In genomic region chr16:89275284-89275584, GRCh38 we compare ENCODE assay signal across 22 cellular contexts. TPM values are rescaled to one million over a fixed set of nuclear protein-coding genes. Genes with fewer than 3 reads are reported as not detected.
DNase-seq lines count a peak whose midpoint lies in the region; ATAC-seq, FAIRE-seq and TF ChIP-seq lines count a peak whose summit lies in the region.
"Had no signal": no experiment of that assay in that cellular context is flagged by ENCODE, and none has a peak within 500 bp of the region (broad histone marks: within the 10 kb centered on the region; RNA-seq: fewer than 3 reads in every experiment).

No MANE protein-coding gene starts in this region.

- TF ChIP-seq CTCF in GM23338 (conservative IDR thresholded peaks at IDR 0.05; ENCODE audit: low read depth in 2 of 2), result no peak
- no peak for TF ChIP-seq CTCF in K562 (IDR thresholded peaks at IDR 0.05 in 2 of 3, conservative IDR thresholded peaks at IDR 0.05 in 1 of 3; ENCODE audit: insufficient read depth in 2 of 3, low read depth in 1 of 3, low read length in 3 of 3)

- no peak for FAIRE-seq in K562 (lab: Jason Lieb, UNC)
- FAIRE-seq: GM12891 had no signal

- WGBS in K562 (ENCODE audit: insufficient coverage, low coverage, missing lambda C conversion rate), result 84% methylated on average over 8 of the region's 11 CpGs

- no TSS peak for BruUV-seq in K562 (replicated peaks; lab: Mats Ljungman, UMichigan)

- H3K4me2 ChIP-seq in GM23338 (no peak overlapping the region), K562 (ENCODE audit: insufficient read depth, low read length) (no peak overlapping the region)
- H3K4me2 ChIP-seq: KMS-11 had no signal

- intact Hi-C loops in activated naive CD4-positive, alpha-beta T cell treated with anti-CD3 and anti-CD28 coated beads for 36 hours (cut with micrococcal nuclease), result no loop called here
- intact Hi-C loops in K562 (cut with micrococcal nuclease), result no loop called here

- TF ChIP-seq POLR2A in K562 (conservative IDR thresholded peaks at IDR 0.05), result no peak

- no peaks in the 10 kb centered on the region for H3K27me3 Mint-ChIP-seq in activated naive CD4-positive, alpha-beta T cell treated with anti-CD3 and anti-CD28 coated beads, Interleukin-2, amount 50 U/mL, for 24 hours
- H3K27me3 Mint-ChIP-seq in activated naive CD4-positive, alpha-beta T cell treated with anti-CD3 and anti-CD28 coated beads for 36 hours (ENCODE audit: low read depth), result no peaks in the 10 kb centered on the region
- H3K27me3 Mint-ChIP-seq in GM23338 (ENCODE audit: insufficient read depth, low read depth, poor library complexity), result peaks cover 15% of the 10 kb centered on the region
- no peaks in the 10 kb centered on the region for H3K27me3 Mint-ChIP-seq in activated CD8-positive, alpha-beta T cell treated with anti-CD3 and anti-CD28 coated beads, Interleukin-2, amount 10 ng/mL, durations not matched to agents 7 days and 5 days (ENCODE audit: low read depth)
- H3K27me3 Mint-ChIP-seq: CD4-positive, alpha-beta T cell had no signal

- H3K27me3 ChIP-seq in GM23338 (ENCODE audit: insufficient read depth) (no peaks in the 10 kb centered on the region), K562 (ENCODE audit: control insufficient read depth in 2 of 2, insufficient read depth in 2 of 2, low read length in 2 of 2) (no peaks in the 10 kb centered on the region)

- no peak overlapping the region for H3K9ac ChIP-seq in K562 (ENCODE audit: insufficient read depth in 1 of 2, low read depth in 2 of 2, low read length in 2 of 2)
- H3K9ac ChIP-seq: KMS-11 had no signal

- H3K4me1 Mint-ChIP-seq in activated naive CD4-positive, alpha-beta T cell treated with anti-CD3 and anti-CD28 coated beads, Interleukin-2, amount 50 U/mL, for 24 hours, result peaks cover 4% of the 10 kb centered on the region
- H3K4me1 Mint-ChIP-seq in activated naive CD4-positive, alpha-beta T cell treated with anti-CD3 and anti-CD28 coated beads for 36 hours (ENCODE audit: low read depth), result peaks cover 2% of the 10 kb centered on the region
- H3K4me1 Mint-ChIP-seq in GM23338, result no peaks in the 10 kb centered on the region; the same call in 2 of the 3 replicates
- H3K4me1 Mint-ChIP-seq in stimulated activated effector memory CD8-positive, alpha-beta T cell treated with anti-CD3 and anti-CD28 coated beads, Interleukin-12 subunit alpha, Interleukin-12 subunit beta, amount 100 ng/mL, for 72 hours, result peaks cover 13% of the 10 kb centered on the region
- no peaks in the 10 kb centered on the region for H3K4me1 Mint-ChIP-seq in activated CD8-positive, alpha-beta T cell treated with anti-CD3 and anti-CD28 coated beads, Interleukin-2, amount 10 ng/mL, durations not matched to agents 7 days and 5 days (ENCODE audit: low read depth)

- no peaks in the 10 kb centered on the region for H3K9me3 Mint-ChIP-seq in activated naive CD4-positive, alpha-beta T cell treated with anti-CD3 and anti-CD28 coated beads, Interleukin-2, amount 50 U/mL, for 24 hours
- H3K9me3 Mint-ChIP-seq in activated naive CD4-positive, alpha-beta T cell treated with anti-CD3 and anti-CD28 coated beads for 36 hours, result no peaks in the 10 kb centered on the region
- H3K9me3 Mint-ChIP-seq in GM23338, result no peaks in the 10 kb centered on the region
- no peaks in the 10 kb centered on the region for H3K9me3 Mint-ChIP-seq in stimulated activated effector memory CD8-positive, alpha-beta T cell treated with anti-CD3 and anti-CD28 coated beads, Interleukin-12 subunit alpha, Interleukin-12 subunit beta, amount 100 ng/mL, for 72 hours
- H3K9me3 Mint-ChIP-seq in activated CD8-positive, alpha-beta T cell treated with anti-CD3 and anti-CD28 coated beads, Interleukin-2, amount 10 ng/mL, durations not matched to agents 7 days and 5 days (ENCODE audit: insufficient read depth), result no peaks in the 10 kb centered on the region
- H3K9me3 Mint-ChIP-seq: CD4-positive, alpha-beta T cell had no signal

- ATAC-seq in GM23338, result no peak
- no peak for ATAC-seq in K562
- no peak for ATAC-seq in stimulated activated effector memory CD8-positive, alpha-beta T cell treated with anti-CD3 and anti-CD28 coated beads, Interleukin-12 subunit alpha, Interleukin-12 subunit beta, amount 100 ng/mL, for 72 hours
- no peak for ATAC-seq in activated CD8-positive, alpha-beta T cell treated with anti-CD3 and anti-CD28 coated beads, Interleukin-2, amount 10 ng/mL, durations not matched to agents 7 days and 5 days
- ATAC-seq in GM19035 (IDR thresholded peaks at IDR 0.05; ENCODE audit: unreplicated experiment), result no peak
- ATAC-seq: SK-N-SH treated with all-trans-retinoic acid at 6 μM for 48 hours had no signal

- H3F3A ChIP-seq in GM23338 (replicated peaks; ENCODE audit: low read depth), result peaks cover 11% of the 10 kb centered on the region; the same call in 1 of the 2 replicates

- DNase-seq in activated naive CD4-positive, alpha-beta T cell treated with anti-CD3 and anti-CD28 coated beads for 36 hours, result no peak
- DNase-seq in GM23338 (ENCODE audit: low spot score) (no peak), K562 (ENCODE audit: extremely low read depth in 1 of 4, low spot score in 3 of 4) (no peak), NCI-H2196 treated with DMSO at 0.1 percent for 48 hours (lab: John Stamatoyannopoulos, UW; ENCODE audit: unreplicated experiment) (no peak)
- DNase-seq in stimulated activated effector memory CD8-positive, alpha-beta T cell treated with anti-CD3 and anti-CD28 coated beads, Interleukin-12 subunit alpha, Interleukin-12 subunit beta, amount 100 ng/mL, for 72 hours (ENCODE audit: low spot score in 2 of 2), result no peak
- DNase-seq in activated CD8-positive, alpha-beta T cell treated with anti-CD3 and anti-CD28 coated beads, Interleukin-2, amount 10 ng/mL, durations not matched to agents 7 days and 5 days, result no peak
- DNase-seq: 8988T; CD4-positive, alpha-beta T cell; DMS53; EL; HCEC 1CT; NCI-H1694 treated with DMSO at 0.1 percent for 48 hours; NCI-H2227 treated with DMSO at 0.1 percent for 48 hours; NCI-H510A treated with DMSO at 0.1 percent for 48 hours; NCI-H774; OCI-M1; SIG-M5 had no signal

- CTCF ChIA-PET in activated naive CD4-positive, alpha-beta T cell treated with anti-CD3 and anti-CD28 coated beads for 36 hours (lab: Charles Lee), result no interaction called here
- CTCF ChIA-PET in K562 (lab: Yijun Ruan, JAX; ENCODE audit: low intra/inter-chr PET ratio), result no interaction called here
- CTCF ChIA-PET in activated CD8-positive, alpha-beta T cell treated with anti-CD3 and anti-CD28 coated beads, Interleukin-2, amount 10 ng/mL, durations not matched to agents 7 days and 5 days (lab: Charles Lee), result no interaction called here

- no peak overlapping the region for H3K4me3 Mint-ChIP-seq in activated naive CD4-positive, alpha-beta T cell treated with anti-CD3 and anti-CD28 coated beads, Interleukin-2, amount 50 U/mL, for 24 hours
- H3K4me3 Mint-ChIP-seq in activated naive CD4-positive, alpha-beta T cell treated with anti-CD3 and anti-CD28 coated beads for 36 hours, result no peak overlapping the region
- no peak overlapping the region for H3K4me3 Mint-ChIP-seq in GM23338
- H3K4me3 Mint-ChIP-seq in stimulated activated effector memory CD8-positive, alpha-beta T cell treated with anti-CD3 and anti-CD28 coated beads, Interleukin-12 subunit alpha, Interleukin-12 subunit beta, amount 100 ng/mL, for 72 hours, result no peak overlapping the region
- no peak overlapping the region for H3K4me3 Mint-ChIP-seq in activated CD8-positive, alpha-beta T cell treated with anti-CD3 and anti-CD28 coated beads, Interleukin-2, amount 10 ng/mL, durations not matched to agents 7 days and 5 days
- H3K4me3 Mint-ChIP-seq: CD4-positive, alpha-beta T cell had no signal

- POLR2A ChIA-PET in K562 (lab: Yijun Ruan, JAX), result interaction anchor here (0.6 kb wide), 1 partner anchor 24 kb away, joined by 3 read pairs; no protein-coding TSS in a partner anchor
- POLR2A ChIA-PET in activated CD8-positive, alpha-beta T cell treated with anti-CD3 and anti-CD28 coated beads, Interleukin-2, amount 10 ng/mL, durations not matched to agents 7 days and 5 days (lab: Charles Lee), result no interaction called here

- H2AFZ ChIP-seq in GM23338 (no peak overlapping the region), K562 (ENCODE audit: low read depth, low read length) (no peak overlapping the region)

- H3K36me3 ChIP-seq in GM23338 (ENCODE audit: insufficient read depth) (no peaks in the 10 kb centered on the region; the same call in 1 of the 2 replicates), K562 (ENCODE audit: control insufficient read depth, insufficient read depth, low read length) (peaks cover 90% of the 10 kb centered on the region; the same call in 2 of the 3 replicates)

- no peaks in the 10 kb centered on the region for H3K9me3 ChIP-seq in K562 (replicated peaks; ENCODE audit: control insufficient read depth, insufficient read depth, low read depth, low read length)

- H3K79me2 ChIP-seq in GM23338 (replicated peaks; ENCODE audit: insufficient read depth) (peaks cover 15% of the 10 kb centered on the region; the same call in 1 of the 2 replicates), K562 (ENCODE audit: control insufficient read depth, insufficient read depth, low read length) (no peaks in the 10 kb centered on the region; the same call in 1 of the 3 replicates)

- in situ Hi-C loops in K562 (cut with MboI), result no loop called here

- H3K4me3 ChIP-seq in GM23338 (no peak overlapping the region), K562 (no peak overlapping the region)

- H3K27ac ChIP-seq in GM23338 (ENCODE audit: low read depth) (no peak overlapping the region), K562 (ENCODE audit: extremely low read depth, low read depth, low read length) (no peak overlapping the region)
- H3K27ac ChIP-seq: KMS-11 had no signal

- TF ChIP-seq EP300 in K562 (IDR thresholded peaks at IDR 0.05; ENCODE audit: low read length), result no peak

- peaks cover 3% of the 10 kb centered on the region for H3K9me1 ChIP-seq in K562 (ENCODE audit: control insufficient read depth, insufficient read depth, low read length)

- H3K9me2 ChIP-seq in GM23338 (ENCODE audit: insufficient read depth), result no peaks in the 10 kb centered on the region

- no peak for TF ChIP-seq RAD21 in K562 (CRISPR knock-in tag; conservative IDR thresholded peaks at IDR 0.05 in 1 of 2, IDR thresholded peaks at IDR 0.05 in 1 of 2)

- H4K20me1 ChIP-seq in GM23338 (replicated peaks; ENCODE audit: insufficient read depth), result peaks cover 17% of the 10 kb centered on the region; the same call in 1 of the 2 replicates
- no peaks in the 10 kb centered on the region for H4K20me1 ChIP-seq in K562 (replicated peaks; ENCODE audit: control insufficient read depth, insufficient read depth, low read length)

- no peaks in the 10 kb centered on the region for H3K4me1 ChIP-seq in GM23338 (ENCODE audit: insufficient read depth)
- peaks cover 0 to 32% of the 10 kb centered on the region in 2 experiments; a peak in 1 of 5 replicates for H3K4me1 ChIP-seq in K562 (replicated peaks in 1 of 2; ENCODE audit: control insufficient read depth in 2 of 2, insufficient read depth in 2 of 2, low read length in 2 of 2)

- peaks cover 3% of the 10 kb centered on the region for H3K36me3 Mint-ChIP-seq in activated naive CD4-positive, alpha-beta T cell treated with anti-CD3 and anti-CD28 coated beads, Interleukin-2, amount 50 U/mL, for 24 hours
- peaks cover 45% of the 10 kb centered on the region for H3K36me3 Mint-ChIP-seq in activated naive CD4-positive, alpha-beta T cell treated with anti-CD3 and anti-CD28 coated beads for 36 hours (ENCODE audit: low read depth)
- peaks cover 72% of the 10 kb centered on the region for H3K36me3 Mint-ChIP-seq in GM23338 (ENCODE audit: low read depth)
- peaks cover 96% of the 10 kb centered on the region for H3K36me3 Mint-ChIP-seq in stimulated activated effector memory CD8-positive, alpha-beta T cell treated with anti-CD3 and anti-CD28 coated beads, Interleukin-12 subunit alpha, Interleukin-12 subunit beta, amount 100 ng/mL, for 72 hours
- H3K36me3 Mint-ChIP-seq in activated CD8-positive, alpha-beta T cell treated with anti-CD3 and anti-CD28 coated beads, Interleukin-2, amount 10 ng/mL, durations not matched to agents 7 days and 5 days (ENCODE audit: low read depth), result peaks cover 39% of the 10 kb centered on the region

- peak overlapping the region; percentile 55 for H3K27ac Mint-ChIP-seq in activated naive CD4-positive, alpha-beta T cell treated with anti-CD3 and anti-CD28 coated beads, Interleukin-2, amount 50 U/mL, for 24 hours
- no peak overlapping the region for H3K27ac Mint-ChIP-seq in activated naive CD4-positive, alpha-beta T cell treated with anti-CD3 and anti-CD28 coated beads for 36 hours
- peak overlapping the region; percentile 80 for H3K27ac Mint-ChIP-seq in GM23338
- H3K27ac Mint-ChIP-seq in stimulated activated effector memory CD8-positive, alpha-beta T cell treated with anti-CD3 and anti-CD28 coated beads, Interleukin-12 subunit alpha, Interleukin-12 subunit beta, amount 100 ng/mL, for 72 hours, result peak overlapping the region; percentile 87
- H3K27ac Mint-ChIP-seq in activated CD8-positive, alpha-beta T cell treated with anti-CD3 and anti-CD28 coated beads, Interleukin-2, amount 10 ng/mL, durations not matched to agents 7 days and 5 days, result no peak overlapping the region
- H3K27ac Mint-ChIP-seq: CD4-positive, alpha-beta T cell had no signal

RNA-seq across cellular contexts. Expression of gene ZNF778, which starts 57.7 kb away (rescaled TPM):
- 1 to 10 TPM; 3.5 to 3.6 TPM for total RNA-seq in activated naive CD4-positive, alpha-beta T cell treated with anti-CD3 and anti-CD28 coated beads for 36 hours
- 18.1 and 43.4 TPM in 2 replicates for total RNA-seq in GM23338 (2014; rRNA removed; shearing (Covaris generic))
- polyA plus RNA-seq in GM23338 (2016; fragmentation: Nextera tagmentation; extraction: Ambion mirVana) (5.4 and 7.9 TPM in 2 replicates), K562 (2011; rRNA removed) (6.9 and 9.7 TPM in 2 replicates), K562 (2014; fragmentation: Illumina TruSeq; extraction: Trizol) (7.4 and 7.5 TPM in 2 replicates), K562 (2014; fragmentation: Nextera tagmentation; extraction: Ambion mirVana) (under 1 TPM; 0.70 to 0.80 TPM), K562 (2014; rRNA removed) (33.9 and 60.6 TPM in 2 replicates)
- 47.1 and 61.9 TPM in 2 replicates for total RNA-seq in K562 (2011; cell fraction: chromatin; rRNA removed; ENCODE audit: low replicate concordance)
- total RNA-seq in K562 (2011; cell fraction: nucleolus; rRNA removed), result 22.5 and 24.7 TPM in 2 replicates
- total RNA-seq in K562 (2011; cell fraction: nucleoplasm; rRNA removed), result 21.5 and 25.0 TPM in 2 replicates
- total RNA-seq in K562 (2014; rRNA removed) (18.3 and 26.8 TPM in 2 replicates), K562 (2014; rRNA removed; fragmentation: Illumina TruSeq; extraction: Trizol) (7.4 and 8.2 TPM in 2 replicates), K562 (2015; rRNA removed; fragmentation: Illumina TruSeq; extraction: Trizol) (6.4 and 7.5 TPM in 2 replicates), K562 (2021) (12.4 and 14.3 TPM in 2 replicates)
- polyA plus RNA-seq in K562 (2011; cell fraction: cytosol; rRNA removed), result 5.1 and 5.2 TPM in 2 replicates
- polyA plus RNA-seq in K562 (2011; cell fraction: nucleus; rRNA removed), result 12.6 and 18.5 TPM in 2 replicates
- 6.3 and 7.9 TPM in 2 replicates for polyA plus RNA-seq in K562 (2012)
- polyA minus RNA-seq in K562 (2011; rRNA and poly(A)+ RNA removed), result 16.9 and 19.1 TPM in 2 replicates
- 7.0 and 9.8 TPM in 2 replicates for polyA minus RNA-seq in K562 (2011; cell fraction: cytosol; rRNA and poly(A)+ RNA removed)
- 9.3 and 12.1 TPM in 2 replicates for polyA minus RNA-seq in K562 (2011; cell fraction: nucleus; rRNA and poly(A)+ RNA removed)
- 1 to 10 TPM; 4.9 to 7.4 TPM for total RNA-seq in activated CD8-positive, alpha-beta T cell treated with anti-CD3 and anti-CD28 coated beads, Interleukin-2, amount 10 ng/mL, durations not matched to agents 7 days and 5 days

Comparison
In these comparisons a context has a peak if more than half of its experiments do, and no peak if none do; other contexts are left out.
1. H3K27ac Mint-ChIP-seq: peak in activated naive CD4-positive, alpha-beta T cell treated with anti-CD3 and anti-CD28 coated beads, Interleukin-2, amount 50 U/mL, for 24 hours (single experiment), GM23338 (single experiment) and stimulated activated effector memory CD8-positive, alpha-beta T cell treated with anti-CD3 and anti-CD28 coated beads, Interleukin-12 subunit alpha, Interleukin-12 subunit beta, amount 100 ng/mL, for 72 hours (single experiment); none in activated naive CD4-positive, alpha-beta T cell treated with anti-CD3 and anti-CD28 coated beads for 36 hours (single experiment) and activated CD8-positive, alpha-beta T cell treated with anti-CD3 and anti-CD28 coated beads, Interleukin-2, amount 10 ng/mL, durations not matched to agents 7 days and 5 days (single experiment).